Comparison of ENCODE assay signal across 26 cellular contexts in genomic region chr5:35407697-35408096, GRCh38.
"Had no signal": no experiment of that assay in that cellular context is flagged by ENCODE, and none has a peak within 500 bp of the region (broad histone marks: within the 10 kb centered on the region; RNA-seq: fewer than 3 reads in every experiment).

No MANE protein-coding gene starts in this region.

- H3K4me1 ChIP-seq: stomach, testis, thyroid gland, tibial artery, tibial nerve, transverse colon, upper lobe of left lung, upper lobe of right lung, uterus, vagina had no signal

- H3K9me3 ChIP-seq: stomach, suprapubic skin, testis, thoracic aorta, thyroid gland, tibial artery, tibial nerve, transverse colon, upper lobe of left lung, upper lobe of right lung, uterus, vagina had no signal

- H3K27me3 ChIP-seq: stomach, suprapubic skin, testis, thyroid gland, tibial artery, tibial nerve, transverse colon, upper lobe of left lung, upper lobe of right lung, uterus, vagina had no signal

- FAIRE-seq: urothelium cell line had no signal

- DNase-seq: stimulated activated CD4-positive, alpha-beta T cell treated with anti-CD3 and anti-CD28 coated beads, Interleukin-2, amount 100 ng/mL, for 48 hours; stimulated activated CD4-positive, alpha-beta T cell treated with anti-CD3 and anti-CD28 coated beads, Interleukin-4, amount 100 ng/mL, for 1 hour; stimulated activated CD4-positive, alpha-beta T cell treated with anti-CD3 and anti-CD28 coated beads, Interleukin-4, amount 100 ng/mL, for 24 hours; stimulated activated CD4-positive, alpha-beta T cell treated with anti-CD3 and anti-CD28 coated beads, Interleukin-4, amount 100 ng/mL, for 4 hours; stimulated activated CD8-positive, alpha-beta memory T cell treated with anti-CD3 and anti-CD28 coated beads, Interleukin-4, amount 100 ng/mL, for 48 hours; stimulated activated naive B cell treated with anti-CD40 and anti-IgM and Interleukin-4, amounts not matched to agents 10 μg/mL and 1 μg/mL and 100 μg/mL, for 72 hours; stimulated activated naive CD4-positive, alpha-beta T cell; stimulated activated naive CD4-positive, alpha-beta T cell treated with Interleukin-2 at 50 U/mL for 16 hours; stimulated activated naive CD8-positive, alpha-beta T cell treated with anti-CD3 and anti-CD28 coated beads, Interleukin-15, amount 100 ng/mL, for 72 hours; stimulated activated naive CD8-positive, alpha-beta T cell treated with anti-CD3 and anti-CD28 coated beads, Interleukin-15, Interleukin-2, amounts not matched to agents 100 U/mL and 50 U/mL, for 24 hours; stomach; substantia nigra; testis; thyroid gland; tibial artery; transverse colon; upper lobe of left lung; upper lobe of right lung; uterus had no signal

- H3K27ac ChIP-seq: stomach, suprapubic skin, testis, thoracic aorta, thyroid gland, tibial artery, tibial nerve, transverse colon, upper lobe of left lung, upper lobe of right lung, uterus, vagina had no signal

- H3K4me3 ChIP-seq: stomach, suprapubic skin, testis, thoracic aorta, thyroid gland, tibial artery, tibial nerve, transverse colon, upper lobe of left lung, upper lobe of right lung, uterus, vagina had no signal

- ATAC-seq: stimulated activated effector memory CD8-positive, alpha-beta T cell treated with anti-CD3 and anti-CD28 coated beads, Interleukin-12 subunit alpha, Interleukin-12 subunit beta, amount 100 ng/mL, for 72 hours; stimulated activated memory B cell treated with anti-CD40 and anti-IgM and Interleukin-4, amounts not matched to agents 10 μg/mL and 1 μg/mL and 100 μg/mL, for 72 hours; stimulated activated naive B cell treated with anti-CD40 and anti-IgM and Interleukin-4, amounts not matched to agents 10 μg/mL and 1 μg/mL and 100 μg/mL, for 72 hours; stimulated activated naive CD8-positive, alpha-beta T cell treated with anti-CD3 and anti-CD28 coated beads, Interleukin-15, amount 100 ng/mL, for 72 hours; stimulated activated naive CD8-positive, alpha-beta T cell treated with anti-CD3 and anti-CD28 coated beads, Interleukin-15, Interleukin-2, amounts not matched to agents 100 U/mL and 50 U/mL, for 24 hours; upper lobe of right lung had no signal

- H3K36me3 ChIP-seq: stomach, suprapubic skin, thoracic aorta, thyroid gland, tibial artery, tibial nerve, transverse colon, upper lobe of left lung, upper lobe of right lung, uterus, vagina had no signal
